In genomic region chr7:91311844-91312243, GRCh38 we compare ENCODE assay signal across 19 cellular contexts. TPM values are rescaled to one million over a fixed set of nuclear protein-coding genes. Genes with fewer than 3 reads are reported as not detected.
DNase-seq lines count a peak whose midpoint lies in the region; ATAC-seq and TF ChIP-seq lines count a peak whose summit lies in the region.
"Had no signal": no experiment of that assay in that cellular context is flagged by ENCODE, and none has a peak within 500 bp of the region (broad histone marks: within the 10 kb centered on the region; RNA-seq: fewer than 3 reads in every experiment).

No MANE protein-coding gene starts in this region.

- H3K27me3 ChIP-seq in breast epithelium = no peaks in the 10 kb centered on the region
- no peaks in the 10 kb centered on the region for H3K27me3 ChIP-seq in upper lobe of left lung

- H3K27ac ChIP-seq in breast epithelium (no peak overlapping the region), upper lobe of left lung (no peak overlapping the region)

- DNase-seq in AG10803 (ENCODE audit: low read depth) = peak; percentile 31
- DNase-seq in M059J (ENCODE audit: low read depth) = peak; percentile 7
- peak; percentile 27 for DNase-seq in kidney tubule cell (ENCODE audit: low spot score)
- peak; percentile 34 for DNase-seq in renal cortical epithelial cell (ENCODE audit: low read depth)
- no peak for DNase-seq in ureter (ENCODE audit: low spot score)
- DNase-seq in breast epithelium (ENCODE audit: low spot score in 2 of 2) = no peak
- DNase-seq in upper lobe of left lung = no peak
- no peak for DNase-seq in 8988T
- DNase-seq: DMS79, KG1, NCI-H1417, NCI-H187, NCI-H2107, NCI-H510A, NCI-H748 treated with DMSO at 0.1 percent for 48 hours, RPMI8226, SHP77 treated with DMSO at 0.1 percent for 48 hours, SK-N-SH had no signal

- no peak for TF ChIP-seq CTCF in AG10803 (conservative IDR thresholded peaks at IDR 0.05; ENCODE audit: low read length)
- TF ChIP-seq CTCF in breast epithelium (IDR thresholded peaks at IDR 0.05) = no peak
- TF ChIP-seq CTCF in upper lobe of left lung (IDR thresholded peaks at IDR 0.05) = no peak

- H3K9me3 ChIP-seq in breast epithelium (no peaks in the 10 kb centered on the region), upper lobe of left lung (no peaks in the 10 kb centered on the region)
- H3K9me3 ChIP-seq: SK-N-SH had no signal

- intact Hi-C loops in breast epithelium (cut with DNase I; ENCODE audit: low total_unique reads) = no loop called here

- TF ChIP-seq POLR2A in breast epithelium (IDR thresholded peaks at IDR 0.05) (no peak), upper lobe of left lung (IDR thresholded peaks at IDR 0.05) (no peak)

- H3K36me3 ChIP-seq in breast epithelium (no peaks in the 10 kb centered on the region), upper lobe of left lung (no peaks in the 10 kb centered on the region)

- H3K4me1 ChIP-seq in breast epithelium = no peaks in the 10 kb centered on the region
- no peaks in the 10 kb centered on the region for H3K4me1 ChIP-seq in upper lobe of left lung

- WGBS in upper lobe of left lung, 2 donors = 81 to 95% methylated on average over 1 of the region's 1 CpG

- no peak for TF ChIP-seq EP300 in upper lobe of left lung (IDR thresholded peaks at IDR 0.05)

- ATAC-seq in upper lobe of left lung (ENCODE audit: low FRiP score in 2 of 2) = no peak
- ATAC-seq: HepG2 had no signal

- no peak overlapping the region for H3K4me3 ChIP-seq in AG10803 (ENCODE audit: low read length)
- no peak overlapping the region for H3K4me3 ChIP-seq in breast epithelium
- H3K4me3 ChIP-seq in upper lobe of left lung = no peak overlapping the region

RNA-seq across cellular contexts. Expression of gene FZD1, which starts 47.6 kb away (rescaled TPM):
- total RNA-seq in M059J (2014; rRNA removed; shearing (Covaris generic)) = 3.7 and 6.1 TPM in 2 replicates
- total RNA-seq in renal cortical epithelial cell (8.0 and 20.6 TPM in 2 replicates), ureter (20.7 TPM), breast epithelium (10 to 100 TPM; 11.0 to 36.1 (median 20.0) TPM), upper lobe of left lung (10 to 100 TPM in 5 of 6 donors, 1 to 10 TPM in 1; 6.3 to 25.8 (median 15.0) TPM)

Comparison
In these comparisons a context has a peak if more than half of its experiments do, and no peak if none do; other contexts are left out.
1. DNase-seq: peak in AG10803 (single experiment), M059J (single experiment), kidney tubule cell (single experiment) and renal cortical epithelial cell (single experiment); none in ureter (single experiment), breast epithelium (0 of 2), upper lobe of left lung (0 of 2) and 8988T (single experiment).